Comparison of ENCODE assay signal across 13 cellular contexts in genomic region chr5:107430077-107430625, GRCh38.
DNase-seq lines count a peak whose midpoint lies in the region; ATAC-seq and TF ChIP-seq lines count a peak whose summit lies in the region.
"Had no signal": no experiment of that assay in that cellular context is flagged by ENCODE, and none has a peak within 500 bp of the region (broad histone marks: within the 10 kb centered on the region; RNA-seq: fewer than 3 reads in every experiment).

No MANE protein-coding gene starts in this region.

- H3K9me3 Mint-ChIP-seq in chondrocyte (ENCODE audit: low read depth), result no peaks in the 10 kb centered on the region
- no peaks in the 10 kb centered on the region for H3K9me3 Mint-ChIP-seq in natural killer cell
- H3K9me3 Mint-ChIP-seq: activated naive CD8-positive, alpha-beta T cell treated with anti-CD3 and anti-CD28 coated beads for 36 hours had no signal

- DNase-seq in NCI-H2227 treated with DMSO at 0.1 percent for 48 hours (lab: John Stamatoyannopoulos, UW) (peak; percentile 18), chondrocyte (ENCODE audit: low spot score) (no peak), natural killer cell (no peak), COR-L47 (lab: John Stamatoyannopoulos, UW) (no peak)
- no peak for DNase-seq in activated CD4-positive, alpha-beta T cell treated with anti-CD3 and anti-CD28 coated beads for 1 hour
- DNase-seq: activated CD8-positive, alpha-beta memory T cell treated with anti-CD3 and anti-CD28 coated beads, Interleukin-2, amount 10 ng/mL, durations not matched to agents 7 days and 5 days; activated naive CD8-positive, alpha-beta T cell treated with anti-CD3 and anti-CD28 coated beads for 36 hours; mesendoderm; NCI-H1092 treated with DMSO at 0.1 percent for 48 hours; retina had no signal

- ATAC-seq in GM18502 (IDR thresholded peaks at IDR 0.05; ENCODE audit: poor library complexity, unreplicated experiment) (peak; percentile 52), natural killer cell (peak in 2 of 3 donors; percentile 55 to 57), GM18498 (IDR thresholded peaks at IDR 0.05; ENCODE audit: unreplicated experiment) (no peak), HG03139 (IDR thresholded peaks at IDR 0.05; ENCODE audit: unreplicated experiment) (no peak)
- ATAC-seq: activated CD8-positive, alpha-beta memory T cell treated with anti-CD3 and anti-CD28 coated beads, Interleukin-2, amount 10 ng/mL, durations not matched to agents 7 days and 5 days had no signal

- no peaks in the 10 kb centered on the region for H3K27me3 Mint-ChIP-seq in chondrocyte (ENCODE audit: low read depth)
- no peaks in the 10 kb centered on the region for H3K27me3 Mint-ChIP-seq in natural killer cell (ENCODE audit: low read depth in 2 of 2)

- H3K36me3 Mint-ChIP-seq in chondrocyte (ENCODE audit: low read depth) (no peaks in the 10 kb centered on the region), natural killer cell (no peaks in the 10 kb centered on the region)
- H3K36me3 Mint-ChIP-seq: activated CD8-positive, alpha-beta memory T cell treated with anti-CD3 and anti-CD28 coated beads, Interleukin-2, amount 10 ng/mL, durations not matched to agents 7 days and 5 days; activated naive CD8-positive, alpha-beta T cell treated with anti-CD3 and anti-CD28 coated beads for 36 hours had no signal

- H3K27ac Mint-ChIP-seq in chondrocyte (ENCODE audit: unreplicated experiment) (peak overlapping the region; percentile 55), natural killer cell (peak overlapping the region; percentile 13 to 48)
- H3K27ac Mint-ChIP-seq: activated CD8-positive, alpha-beta memory T cell treated with anti-CD3 and anti-CD28 coated beads, Interleukin-2, amount 10 ng/mL, durations not matched to agents 7 days and 5 days; activated naive CD8-positive, alpha-beta T cell treated with anti-CD3 and anti-CD28 coated beads for 36 hours had no signal

- intact Hi-C loops in natural killer cell (cut with micrococcal nuclease), result no loop called here

- no peak for TF ChIP-seq CTCF in chondrocyte (IDR thresholded peaks at IDR 0.05)
- no peak for TF ChIP-seq CTCF in natural killer cell (IDR thresholded peaks at IDR 0.05)

- no peak overlapping the region for H3K4me3 Mint-ChIP-seq in chondrocyte (ENCODE audit: unreplicated experiment)
- peak overlapping the region; percentile 65 for H3K4me3 Mint-ChIP-seq in natural killer cell
- H3K4me3 Mint-ChIP-seq: activated CD8-positive, alpha-beta memory T cell treated with anti-CD3 and anti-CD28 coated beads, Interleukin-2, amount 10 ng/mL, durations not matched to agents 7 days and 5 days; activated naive CD8-positive, alpha-beta T cell treated with anti-CD3 and anti-CD28 coated beads for 36 hours had no signal

- H3K4me1 Mint-ChIP-seq in chondrocyte (ENCODE audit: low read depth) (peaks cover 47% of the 10 kb centered on the region), natural killer cell (peaks cover 22 to 28% of the 10 kb centered on the region in 2 donors)
- H3K4me1 Mint-ChIP-seq: activated naive CD8-positive, alpha-beta T cell treated with anti-CD3 and anti-CD28 coated beads for 36 hours had no signal

Comparison
In these comparisons a context has a peak if more than half of its experiments do, and no peak if none do; other contexts are left out.
1. ATAC-seq: peak in GM18502 (single experiment) and natural killer cell (2 of 3); none in GM18498 (single experiment) and HG03139 (single experiment).